ENCODE assay signal across 1 cellular context in genomic region chr5:142281012-142281374, GRCh38.
TF ChIP-seq lines count a peak whose summit lies in the region.

No MANE protein-coding gene starts in this region.

TF ChIP-seq in H1, 55 proteins besides CTCF, POLR2A, EP300 and RAD21:
- TF ChIP-seq TBP (IDR thresholded peaks at IDR 0.05; ENCODE audit: low read depth, low read length) (no peak), E2F6 (IDR thresholded peaks at IDR 0.05) (no peak), POLR2AphosphoS5 (IDR thresholded peaks at IDR 0.05; ENCODE audit: low read depth, low read length) (0 out of 2 replicates have a peak, but pooled peaks have one; percentile 23), SRF (IDR thresholded peaks at IDR 0.05; ENCODE audit: low read depth, low read length) (no peak), RFX5 (IDR thresholded peaks at IDR 0.05; ENCODE audit: borderline replicate concordance, low read depth, low read length) (no peak), MAX (IDR thresholded peaks at IDR 0.05) (no peak)
